1 cellular context compared by ENCODE assay signal in the genomic region with DNA sequence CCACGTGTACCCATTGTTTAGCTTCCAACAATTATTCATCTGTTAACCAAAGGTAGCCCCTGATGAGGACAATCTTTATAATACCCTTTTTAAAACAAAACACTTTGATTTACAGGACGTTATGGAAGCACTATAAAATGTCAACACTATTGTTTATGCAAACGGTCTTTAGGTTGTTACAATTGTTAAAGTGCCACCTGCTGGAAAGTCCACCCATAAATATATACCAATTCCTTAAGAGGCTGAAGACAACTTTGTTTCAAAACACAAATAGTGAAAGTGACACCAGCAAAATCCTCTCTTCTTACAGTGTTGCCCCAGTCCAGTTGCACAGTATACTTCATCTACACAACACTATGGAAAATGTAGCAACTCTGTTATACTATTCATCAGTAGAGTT.
TF ChIP-seq lines count a peak whose summit lies in the region.

No MANE protein-coding gene starts in this region.

TF ChIP-seq in GM12878, 131 proteins besides CTCF, POLR2A, EP300 and RAD21:
- TF ChIP-seq SRF (IDR thresholded peaks at IDR 0.05; ENCODE audit: low read depth in 2 of 2, low read length in 2 of 2) (no peak), ELK1 (IDR thresholded peaks at IDR 0.05; ENCODE audit: low read depth, low read length) (no peak)
